In genomic region chr10:80411267-80411668, GRCh38 we compare ENCODE assay signal across 13 cellular contexts. TPM values are rescaled to one million over a fixed set of nuclear protein-coding genes. Genes with fewer than 3 reads are reported as not detected.
DNase-seq lines count a peak whose midpoint lies in the region; ATAC-seq, FAIRE-seq and TF ChIP-seq lines count a peak whose summit lies in the region.
"Had no signal": no experiment of that assay in that cellular context is flagged by ENCODE, and none has a peak within 500 bp of the region (broad histone marks: within the 10 kb centered on the region; RNA-seq: fewer than 3 reads in every experiment).

No MANE protein-coding gene starts in this region.

- H3K4me1 ChIP-seq in breast epithelium (peaks cover 7 to 18% of the 10 kb centered on the region in 2 donors), keratinocyte (ENCODE audit: control insufficient read depth, extremely low read depth, insufficient read depth, low read length) (peaks cover 72% of the 10 kb centered on the region), stomach (peaks cover 8 to 86% (median 63%) of the 10 kb centered on the region in 4 donors), osteoblast (ENCODE audit: insufficient read depth, low read length) (no peaks in the 10 kb centered on the region)

- H3K27ac ChIP-seq in breast epithelium = peak overlapping the region; percentile 13 to 86
- H3K27ac ChIP-seq in keratinocyte (ENCODE audit: control insufficient read depth, insufficient read depth, low read length) = peak overlapping the region; percentile 21
- H3K27ac ChIP-seq in stomach = peak overlapping the region in 2 of 5 donors; percentile 8 to 16
- no peak overlapping the region for H3K27ac ChIP-seq in osteoblast (ENCODE audit: low read depth, low read length)

- H3K9me3 ChIP-seq in breast epithelium (no peaks in the 10 kb centered on the region), keratinocyte (ENCODE audit: control insufficient read depth, low read depth, low read length) (no peaks in the 10 kb centered on the region), stomach (no peaks in the 10 kb centered on the region), osteoblast (ENCODE audit: low read depth, low read length) (no peaks in the 10 kb centered on the region)
- H3K9me3 ChIP-seq: ascending aorta had no signal

- peaks cover 3% of the 10 kb centered on the region for H3K9me1 ChIP-seq in keratinocyte (ENCODE audit: control insufficient read depth, extremely low read depth, insufficient read depth, low read length)

- no peak for TF ChIP-seq POLR2A in breast epithelium (IDR thresholded peaks at IDR 0.05)
- no peak for TF ChIP-seq POLR2A in stomach (IDR thresholded peaks at IDR 0.05)

- H4K20me1 ChIP-seq in keratinocyte (ENCODE audit: control insufficient read depth, extremely low read depth, insufficient read depth, low read length) = no peaks in the 10 kb centered on the region
- H4K20me1 ChIP-seq in osteoblast (ENCODE audit: insufficient read depth, low read length) = no peaks in the 10 kb centered on the region

- ATAC-seq in GM18498 (IDR thresholded peaks at IDR 0.05; ENCODE audit: unreplicated experiment) = no peak
- ATAC-seq in GM21825 (IDR thresholded peaks at IDR 0.05; ENCODE audit: unreplicated experiment) = no peak
- ATAC-seq: sciatic nerve had no signal

- peak overlapping the region; percentile 31 for H3K4me2 ChIP-seq in keratinocyte (ENCODE audit: control insufficient read depth, extremely low read depth, insufficient read depth, low read depth, low read length)
- no peak overlapping the region for H3K4me2 ChIP-seq in osteoblast (ENCODE audit: insufficient read depth, low read length)

- dilution Hi-C loops in keratinocyte (cut with MboI; ENCODE audit: extremely low pct_ligation_motif_present, low sequenced_read_pairs) = no loop called here

- H3K79me2 ChIP-seq in keratinocyte (ENCODE audit: control insufficient read depth, insufficient read depth, low read length) (peaks cover 8% of the 10 kb centered on the region), osteoblast (ENCODE audit: insufficient read depth, low read length) (no peaks in the 10 kb centered on the region)

- H3K36me3 ChIP-seq in breast epithelium (no peaks in the 10 kb centered on the region), keratinocyte (ENCODE audit: control insufficient read depth in 2 of 2, extremely low read depth in 1 of 2, insufficient read depth in 2 of 2, low read length in 2 of 2) (peaks cover 0 to 3% of the 10 kb centered on the region in 2 experiments), stomach (no peaks in the 10 kb centered on the region), osteoblast (ENCODE audit: insufficient read depth, low read length) (no peaks in the 10 kb centered on the region)
- H3K36me3 ChIP-seq: ascending aorta had no signal

- no peak overlapping the region for H3K4me3 ChIP-seq in breast epithelium
- no peak overlapping the region for H3K4me3 ChIP-seq in keratinocyte (ENCODE audit: control insufficient read depth in 2 of 3, extremely low read depth in 1 of 3, insufficient read depth in 2 of 3, low read depth in 1 of 3, low read length in 3 of 3)
- H3K4me3 ChIP-seq in stomach = no peak overlapping the region
- no peak overlapping the region for H3K4me3 ChIP-seq in osteoblast (ENCODE audit: insufficient read depth, low read length)
- H3K4me3 ChIP-seq: ascending aorta had no signal

- FAIRE-seq in keratinocyte (lab: Jason Lieb, UNC) = no peak
- FAIRE-seq: GM18507 had no signal

- DNase-seq in M059J (ENCODE audit: low read depth) (peak; percentile 93), breast epithelium (ENCODE audit: low spot score in 2 of 2) (no peak), keratinocyte (ENCODE audit: low read depth, low spot score) (no peak), stomach (peak; percentile 43), osteoblast (ENCODE audit: insufficient read length, low spot score, missing footprints) (no peak), NCI-H2171 (lab: John Stamatoyannopoulos, UW) (no peak)
- DNase-seq: activated CD8-positive, alpha-beta memory T cell treated with anti-CD3 and anti-CD28 coated beads, Interleukin-2, amount 50 U/mL, for 48 hours; NCI-H1417 had no signal

- no peak overlapping the region for H3K9ac ChIP-seq in keratinocyte (ENCODE audit: control insufficient read depth, extremely low read depth, insufficient read depth, low read length)

- H2AFZ ChIP-seq in keratinocyte (ENCODE audit: control insufficient read depth, low read length) (no peak overlapping the region), osteoblast (ENCODE audit: low read length) (no peak overlapping the region)

- TF ChIP-seq EP300 in stomach (IDR thresholded peaks at IDR 0.05) = no peak

- intact Hi-C loops in breast epithelium (cut with DNase I; ENCODE audit: low total_unique reads) (no loop called here), stomach (cut with DNase I; ENCODE audit: low total_unique reads) (no loop called here)

- no peaks in the 10 kb centered on the region for H3K27me3 ChIP-seq in breast epithelium
- H3K27me3 ChIP-seq in keratinocyte (ENCODE audit: control insufficient read depth, extremely low read depth, insufficient read depth, low read length) = no peaks in the 10 kb centered on the region
- H3K27me3 ChIP-seq in stomach = peaks cover 0 to 14% (median 0%) of the 10 kb centered on the region in 3 donors
- peaks cover 28% of the 10 kb centered on the region for H3K27me3 ChIP-seq in osteoblast (ENCODE audit: insufficient read depth, low read length)
- H3K27me3 ChIP-seq: ascending aorta had no signal

- WGBS in stomach, 5 donors = 51 to 68% (median 59%) methylated on average over 2 of the region's 2 CpGs; no CpG with 5 or more reads in 1 of the 5 donors

- TF ChIP-seq CTCF in breast epithelium (IDR thresholded peaks at IDR 0.05) (no peak), keratinocyte (optimal IDR thresholded peaks at IDR 0.05 in 1 of 3, IDR thresholded peaks at IDR 0.05 in 1 of 3, conservative IDR thresholded peaks at IDR 0.05 in 1 of 3; ENCODE audit: extremely low read depth in 1 of 3, insufficient read depth in 2 of 3, low read length in 3 of 3) (no peak), stomach (IDR thresholded peaks at IDR 0.05) (no peak), osteoblast (IDR thresholded peaks at IDR 0.05; ENCODE audit: extremely low read depth, low read depth, low read length) (no peak)

RNA-seq across cellular contexts. Expression of gene PRXL2A, which starts 2.9 kb away (rescaled TPM):
- 23.6 and 32.4 TPM in 2 replicates for total RNA-seq in M059J (2014; rRNA removed; shearing (Covaris generic))
- 100 to 1,000 TPM in 1 of 3 donors, 10 to 100 TPM in 2; 82.3 to 547 (median 88.4) TPM for total RNA-seq in breast epithelium
- polyA plus RNA-seq in keratinocyte = 50.2 to 71.6 TPM (median 53.3 TPM) in 3 replicates
- polyA plus RNA-seq in keratinocyte (2011; ENCODE audit: low read depth) = 28.2 TPM
- 40.1 and 45.4 TPM in 2 replicates for polyA plus RNA-seq in keratinocyte (2011; cell fraction: cytosol; rRNA removed)
- 39.3 and 51.0 TPM in 2 replicates for polyA plus RNA-seq in keratinocyte (2011; cell fraction: nucleus; rRNA removed)
- polyA plus RNA-seq in keratinocyte (2012; ENCODE audit: low replicate concordance) = 36.5 and 39.4 TPM in 2 replicates
- polyA minus RNA-seq in keratinocyte = 7.6 to 27.0 TPM (median 20.6 TPM) in 3 replicates
- 16.5 TPM for polyA minus RNA-seq in keratinocyte (2011; cell fraction: cytosol; rRNA and poly(A)+ RNA removed)
- 11.3 and 24.3 TPM in 2 replicates for polyA minus RNA-seq in keratinocyte (2011; cell fraction: nucleus; rRNA and poly(A)+ RNA removed)
- total RNA-seq in stomach = 10 to 100 TPM in 4 of 5 donors, 1 to 10 TPM in 1; 6.7 to 56.8 (median 16.2) TPM
- polyA plus RNA-seq in stomach = 10 to 100 TPM; 16.2 to 36.3 (median 19.4) TPM
- total RNA-seq in osteoblast = 5.1 and 5.9 TPM in 2 replicates

RNA-seq across cellular contexts. Expression of gene TSPAN14, which starts 42.8 kb away (rescaled TPM):
- total RNA-seq in M059J (2014; rRNA removed; shearing (Covaris generic)) = 32.0 and 44.4 TPM in 2 replicates
- total RNA-seq in breast epithelium (10 to 100 TPM; 52.8 to 76.8 (median 74.8) TPM), stomach (10 to 100 TPM; 24.4 to 82.6 (median 42.9) TPM), osteoblast (19.2 and 23.9 TPM in 2 replicates)
- polyA plus RNA-seq in keratinocyte (71.1 to 191 TPM (median 87.0 TPM) in 3 replicates), stomach (10 to 100 TPM in 2 of 3 donors, 1 to 10 TPM in 1; 7.0 to 21.5 (median 13.7) TPM)
- 24.8 TPM for polyA plus RNA-seq in keratinocyte (2011; ENCODE audit: low read depth)
- polyA plus RNA-seq in keratinocyte (2011; cell fraction: cytosol; rRNA removed) = 64.9 and 73.6 TPM in 2 replicates
- 286 and 296 TPM in 2 replicates for polyA plus RNA-seq in keratinocyte (2011; cell fraction: nucleus; rRNA removed)
- 89.0 and 143 TPM in 2 replicates for polyA plus RNA-seq in keratinocyte (2012; ENCODE audit: low replicate concordance)
- polyA minus RNA-seq in keratinocyte = 94.5 to 356 TPM (median 124 TPM) in 3 replicates
- polyA minus RNA-seq in keratinocyte (2011; cell fraction: cytosol; rRNA and poly(A)+ RNA removed) = 73.1 TPM
- 118 and 190 TPM in 2 replicates for polyA minus RNA-seq in keratinocyte (2011; cell fraction: nucleus; rRNA and poly(A)+ RNA removed)

RNA-seq across cellular contexts. Expression of gene DYDC2, which starts 54.7 kb away (rescaled TPM):
- not detected in 2 replicates for total RNA-seq in M059J (2014; rRNA removed; shearing (Covaris generic))
- total RNA-seq in breast epithelium (under 1 TPM in 1 of 3 donors, not detected in 2; 0.32 TPM), stomach (not detected), osteoblast (not detected in 2 replicates)
- polyA plus RNA-seq in keratinocyte (not detected in 3 replicates), stomach (under 1 TPM in 2 of 3 donors, not detected in 1; 0.37 to 0.95 TPM)
- polyA plus RNA-seq in keratinocyte (2011; ENCODE audit: low read depth) = not detected
- polyA plus RNA-seq in keratinocyte (2011; cell fraction: cytosol; rRNA removed) = 0.19 TPM in 1 of 2 replicates, not detected in the other
- polyA plus RNA-seq in keratinocyte (2011; cell fraction: nucleus; rRNA removed) = not detected in 2 replicates
- polyA plus RNA-seq in keratinocyte (2012; ENCODE audit: low replicate concordance) = not detected in 2 replicates
- polyA minus RNA-seq in keratinocyte = not detected in 3 replicates
- polyA minus RNA-seq in keratinocyte (2011; cell fraction: cytosol; rRNA and poly(A)+ RNA removed) = not detected
- not detected in 2 replicates for polyA minus RNA-seq in keratinocyte (2011; cell fraction: nucleus; rRNA and poly(A)+ RNA removed)
- total RNA-seq: ascending aorta, sciatic nerve had no signal

RNA-seq across cellular contexts. Expression of gene DYDC1, which starts 54.7 kb away (rescaled TPM):
- total RNA-seq in M059J (2014; rRNA removed; shearing (Covaris generic)) = not detected in 2 replicates
- total RNA-seq in breast epithelium (not detected), stomach (not detected), osteoblast (not detected in 2 replicates)
- polyA plus RNA-seq in keratinocyte (not detected in 3 replicates), stomach (not detected)
- polyA plus RNA-seq in keratinocyte (2011; ENCODE audit: low read depth) = not detected
- polyA plus RNA-seq in keratinocyte (2011; cell fraction: cytosol; rRNA removed) = not detected in 2 replicates
- not detected in 2 replicates for polyA plus RNA-seq in keratinocyte (2011; cell fraction: nucleus; rRNA removed)
- polyA plus RNA-seq in keratinocyte (2012; ENCODE audit: low replicate concordance) = not detected in 2 replicates
- polyA minus RNA-seq in keratinocyte = not detected in 3 replicates
- polyA minus RNA-seq in keratinocyte (2011; cell fraction: cytosol; rRNA and poly(A)+ RNA removed) = not detected
- polyA minus RNA-seq in keratinocyte (2011; cell fraction: nucleus; rRNA and poly(A)+ RNA removed) = not detected in 2 replicates
- total RNA-seq: ascending aorta, sciatic nerve had no signal

Comparison
In these comparisons a context has a peak if more than half of its experiments do, and no peak if none do; other contexts are left out.
1. DNase-seq: peak in M059J (single experiment) and stomach (single experiment); none in breast epithelium (0 of 2), keratinocyte (single experiment), osteoblast (single experiment) and NCI-H2171 (single experiment).